17 cellular contexts compared by ENCODE assay signal in genomic region chr18:67500512-67500911, GRCh38. TPM values are rescaled to one million over a fixed set of nuclear protein-coding genes. Genes with fewer than 3 reads are reported as not detected.
A peak's percentile ranks its signal among the peaks of the same experiment; 100 is the strongest.
DNase-seq lines count a peak whose midpoint lies in the region; FAIRE-seq and TF ChIP-seq lines count a peak whose summit lies in the region.
"Had no signal": no experiment of that assay in that cellular context is flagged by ENCODE, and none has a peak within 500 bp of the region (broad histone marks: within the 10 kb centered on the region; RNA-seq: fewer than 3 reads in every experiment).

No MANE protein-coding gene starts in this region.

- H3K27me3 ChIP-seq in mammary epithelial cell (ENCODE audit: insufficient read depth, low read length) (no peaks in the 10 kb centered on the region), breast epithelium (no peaks in the 10 kb centered on the region)

- BruUV-seq in mammary epithelial cell (replicated peaks; lab: Mats Ljungman, UMichigan) = no TSS peak

- DNase-seq in mammary epithelial cell = no peak
- DNase-seq in breast epithelium (ENCODE audit: low spot score in 2 of 2) = no peak
- peak; percentile 69 for DNase-seq in cerebellar cortex (ENCODE audit: low spot score)
- DNase-seq in fibroblast of the aortic adventitia (ENCODE audit: low read depth) = peak; percentile 49
- no peak for DNase-seq in osteocyte (ENCODE audit: extremely low spot score, unreplicated experiment)
- no peak for DNase-seq in GM12891 (ENCODE audit: insufficient read length, low spot score)
- DNase-seq in erythroblast (lab: John Stamatoyannopoulos, UW) = no peak
- DNase-seq in RWPE1 (ENCODE audit: low spot score) = no peak
- DNase-seq: AML-193; Caco-2; CD4-positive, alpha-beta T cell; GDM1 had no signal

- no peaks in the 10 kb centered on the region for H4K20me1 ChIP-seq in mammary epithelial cell (ENCODE audit: insufficient read depth, low read length)

- H3K27ac Mint-ChIP-seq in osteocyte (ENCODE audit: unreplicated experiment) = peak overlapping the region; percentile 24
- H3K27ac Mint-ChIP-seq: CD4-positive, alpha-beta T cell had no signal

- H3K27ac ChIP-seq in mammary epithelial cell (ENCODE audit: insufficient read depth, low read depth, low read length) (no peak overlapping the region), breast epithelium (no peak overlapping the region), RWPE1 (no peak overlapping the region)
- H3K27ac ChIP-seq: 22Rv1, A549, C4-2B had no signal

- FAIRE-seq in GM12891 (lab: Jason Lieb, UNC) = no peak
- FAIRE-seq: A549, HepG2 had no signal

- in situ Hi-C loops in mammary epithelial cell (cut with MboI; ENCODE audit: low sequenced_read_pairs in 2 of 2) = no loop called here

- H3K79me2 ChIP-seq in mammary epithelial cell (ENCODE audit: insufficient read depth, low read length) = no peaks in the 10 kb centered on the region

- dilution Hi-C loops in mammary epithelial cell (cut with HindIII; ENCODE audit: low sequenced_read_pairs) = no loop called here

- no peaks in the 10 kb centered on the region for H3K27me3 Mint-ChIP-seq in osteocyte (ENCODE audit: unreplicated experiment)

- peaks cover 19% of the 10 kb centered on the region for H3K4me1 Mint-ChIP-seq in osteocyte (ENCODE audit: unreplicated experiment)

- TF ChIP-seq CTCF in mammary epithelial cell (conservative IDR thresholded peaks at IDR 0.05 in 1 of 2, IDR thresholded peaks at IDR 0.05 in 1 of 2; ENCODE audit: extremely low read depth in 1 of 2, insufficient read depth in 1 of 2, low read depth in 1 of 2, low read length in 2 of 2) = no peak
- no peak for TF ChIP-seq CTCF in breast epithelium (IDR thresholded peaks at IDR 0.05)
- no peak for TF ChIP-seq CTCF in fibroblast of the aortic adventitia (IDR thresholded peaks at IDR 0.05; ENCODE audit: insufficient read depth, low read length)
- TF ChIP-seq CTCF in osteocyte (IDR thresholded peaks at IDR 0.05) = no peak
- no peak for TF ChIP-seq CTCF in RWPE1 (conservative IDR thresholded peaks at IDR 0.05; ENCODE audit: low read depth)

- H3K4me1 ChIP-seq in mammary epithelial cell (ENCODE audit: insufficient read depth, low read length) (no peaks in the 10 kb centered on the region), breast epithelium (no peaks in the 10 kb centered on the region)
- H3K4me1 ChIP-seq: A549, Caco-2, HAP-1 had no signal

- H3K36me3 ChIP-seq in mammary epithelial cell (ENCODE audit: insufficient read depth, low read length) = no peaks in the 10 kb centered on the region
- no peaks in the 10 kb centered on the region for H3K36me3 ChIP-seq in breast epithelium
- H3K36me3 ChIP-seq: HAP-1 had no signal

- TF ChIP-seq POLR2A in breast epithelium (IDR thresholded peaks at IDR 0.05) = no peak
- no peak for TF ChIP-seq POLR2A in GM12891 (IDR thresholded peaks at IDR 0.05; ENCODE audit: low read depth, low read length)
- TF ChIP-seq POLR2A in erythroblast (IDR thresholded peaks at IDR 0.05; ENCODE audit: low read length) = no peak

- H3K4me2 ChIP-seq in mammary epithelial cell (ENCODE audit: insufficient read depth, low read depth, low read length) = no peak overlapping the region
- H3K4me2 ChIP-seq: A549 had no signal

- intact Hi-C loops in mammary epithelial cell (cut with micrococcal nuclease) = no loop called here
- intact Hi-C loops in breast epithelium (cut with DNase I; ENCODE audit: low total_unique reads) = no loop called here

- CTCF ChIA-PET in mammary epithelial cell (lab: Charles Lee; ENCODE audit: low non-redundant PET) (no interaction called here), RWPE1 (lab: Yijun Ruan, JAX) (no interaction called here)

- H2AFZ ChIP-seq in mammary epithelial cell (ENCODE audit: low read depth, low read length) = peak overlapping the region; percentile 36

- H3K9me3 ChIP-seq in mammary epithelial cell (replicated peaks; ENCODE audit: insufficient read depth, low read length) (peaks cover 4% of the 10 kb centered on the region), breast epithelium (no peaks in the 10 kb centered on the region)
- H3K9me3 ChIP-seq: A549, Caco-2, HAP-1 had no signal

- POLR2A ChIA-PET in RWPE1 (lab: Yijun Ruan, JAX; ENCODE audit: low non-redundant PET) = no interaction called here

- 57% methylated on average over 2 of the region's 3 CpGs for WGBS in mammary epithelial cell (ENCODE audit: low coverage, missing lambda C conversion rate)

- H3K4me3 ChIP-seq in mammary epithelial cell (replicated peaks in 1 of 3; ENCODE audit: insufficient read depth in 1 of 3, low read depth in 2 of 3, low read length in 3 of 3) (no peak overlapping the region), breast epithelium (no peak overlapping the region), fibroblast of the aortic adventitia (ENCODE audit: low read depth, low read length) (no peak overlapping the region)
- H3K4me3 ChIP-seq: A549, HAP-1 had no signal

- H3K9me3 Mint-ChIP-seq in osteocyte (ENCODE audit: unreplicated experiment) = peaks cover under 1% of the 10 kb centered on the region

- H3K4me3 Mint-ChIP-seq in osteocyte (ENCODE audit: unreplicated experiment) = no peak overlapping the region
- H3K4me3 Mint-ChIP-seq: CD4-positive, alpha-beta T cell had no signal

- H3K36me3 Mint-ChIP-seq in osteocyte (ENCODE audit: unreplicated experiment) = peaks cover 6% of the 10 kb centered on the region

- no peak overlapping the region for H3K9ac ChIP-seq in mammary epithelial cell (ENCODE audit: insufficient read depth, low read length)

TF ChIP-seq in GM12891, 5 proteins besides CTCF, POLR2A, EP300 and RAD21:
- TF ChIP-seq POU2F2 (IDR thresholded peaks at IDR 0.05; ENCODE audit: low read depth, low read length) (no peak), TAF1 (IDR thresholded peaks at IDR 0.05; ENCODE audit: low read depth, low read length) (no peak), PAX5 (IDR thresholded peaks at IDR 0.05; ENCODE audit: insufficient read depth, low read length, severe bottlenecking) (no peak), POLR2AphosphoS5 (IDR thresholded peaks at IDR 0.05; ENCODE audit: low read depth, low read length) (no peak), SPI1 (IDR thresholded peaks at IDR 0.05; ENCODE audit: low read depth, low read length) (no peak)

RNA-seq across cellular contexts. Expression of gene DSEL, which starts 16.0 kb away (rescaled TPM):
- total RNA-seq in mammary epithelial cell (1 to 10 TPM; 4.8 to 6.0 TPM), breast epithelium (10 to 100 TPM; 13.8 to 34.1 (median 14.5) TPM), fibroblast of the aortic adventitia (ENCODE audit: low replicate concordance) (18.5 and 108 TPM in 2 replicates), osteocyte (105 and 108 TPM in 2 replicates)
- 3.6 TPM for polyA plus RNA-seq in mammary epithelial cell
- polyA minus RNA-seq in mammary epithelial cell = 11.2 TPM
- polyA plus RNA-seq in GM12891 (2012; ENCODE audit: low read depth, missing spikeins) = not detected

Comparison
In these comparisons a context has a peak if more than half of its experiments do, and no peak if none do; other contexts are left out.
1. DNase-seq: peak in cerebellar cortex (single experiment) and fibroblast of the aortic adventitia (single experiment); none in mammary epithelial cell (single experiment), breast epithelium (0 of 2), osteocyte (single experiment), GM12891 (single experiment), erythroblast (0 of 2) and RWPE1 (single experiment).